1 cellular context compared by ENCODE assay signal in genomic region chr19:49614096-49614857, GRCh38.
TF ChIP-seq lines count a peak whose summit lies in the region.

No MANE protein-coding gene starts in this region.

TF ChIP-seq in A549, 52 proteins besides CTCF, POLR2A, EP300 and RAD21:
- TF ChIP-seq, protein P1, sequence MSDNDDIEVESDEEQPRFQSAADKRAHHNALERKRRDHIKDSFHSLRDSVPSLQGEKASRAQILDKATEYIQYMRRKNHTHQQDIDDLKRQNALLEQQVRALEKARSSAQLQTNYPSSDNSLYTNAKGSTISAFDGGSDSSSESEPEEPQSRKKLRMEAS (IDR thresholded peaks at IDR 0.05) = 0 out of 2 replicates have a peak, but pooled peaks have one; percentile 10
- TF ChIP-seq ESRRA (IDR thresholded peaks at IDR 0.05; ENCODE audit: borderline replicate concordance, low read length) = 0 out of 2 replicates have a peak, but pooled peaks have one; percentile 2
- TF ChIP-seq, protein P2, sequence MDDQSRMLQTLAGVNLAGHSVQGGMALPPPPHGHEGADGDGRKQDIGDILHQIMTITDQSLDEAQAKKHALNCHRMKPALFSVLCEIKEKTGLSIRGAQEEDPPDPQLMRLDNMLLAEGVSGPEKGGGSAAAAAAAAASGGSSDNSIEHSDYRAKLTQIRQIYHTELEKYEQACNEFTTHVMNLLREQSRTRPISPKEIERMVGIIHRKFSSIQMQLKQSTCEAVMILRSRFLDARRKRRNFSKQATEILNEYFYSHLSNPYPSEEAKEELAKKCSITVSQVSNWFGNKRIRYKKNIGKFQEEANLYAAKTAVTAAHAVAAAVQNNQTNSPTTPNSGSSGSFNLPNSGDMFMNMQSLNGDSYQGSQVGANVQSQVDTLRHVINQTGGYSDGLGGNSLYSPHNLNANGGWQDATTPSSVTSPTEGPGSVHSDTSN (IDR thresholded peaks at IDR 0.05) = no peak
- TF ChIP-seq NFE2L2 (conservative IDR thresholded peaks at IDR 0.05; ENCODE audit: low read length) = 0 out of 2 replicates have a peak, but pooled peaks have one; percentile 15
- TF ChIP-seq FOXS1 (CRISPR knock-in tag; IDR thresholded peaks at IDR 0.05) = no peak
- peak; percentile 67 for TF ChIP-seq FOSL2 (IDR thresholded peaks at IDR 0.05)
- TF ChIP-seq FOSL2 (CRISPR knock-in tag; IDR thresholded peaks at IDR 0.05) = peak; percentile 80
